ENCODE assay signal across 8 cellular contexts in the genomic region with DNA sequence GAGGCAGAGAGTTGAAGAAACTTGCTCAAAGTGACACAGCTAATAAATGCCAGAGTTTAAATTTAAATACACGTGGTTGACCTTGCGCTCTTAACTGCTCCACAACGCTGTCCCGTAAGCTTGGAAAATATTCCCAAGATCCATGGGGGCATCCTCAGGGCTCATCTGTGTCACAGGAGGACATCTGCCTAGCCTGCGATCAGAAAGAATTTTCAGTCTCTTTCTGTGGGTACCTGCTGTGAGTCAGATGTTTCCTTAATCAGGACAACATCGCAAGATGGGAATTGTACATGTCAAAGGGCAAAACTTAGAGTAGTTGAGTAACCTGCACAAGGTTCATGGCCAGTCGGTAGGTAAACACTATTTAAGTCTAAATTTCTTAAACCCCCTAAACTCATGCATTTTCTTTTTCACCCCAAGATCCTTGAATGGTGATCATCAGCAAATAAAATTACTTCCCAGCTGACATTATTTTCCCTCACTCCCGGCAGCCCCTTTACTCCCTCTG. TPM values are rescaled to one million over a fixed set of nuclear protein-coding genes. Genes with fewer than 3 reads are reported as not detected.
DNase-seq lines count a peak whose midpoint lies in the region; ATAC-seq and TF ChIP-seq lines count a peak whose summit lies in the region.

No MANE protein-coding gene starts in this region.

- peak overlapping the region; percentile 51 for H3K4me3 Mint-ChIP-seq in stimulated activated naive CD8-positive, alpha-beta T cell treated with anti-CD3 and anti-CD28 coated beads, Interleukin-15, Interleukin-2, amounts not matched to agents 100 ng/mL and 50 ng/mL, for 24 hours
- peak overlapping the region; percentile 95 for H3K4me3 Mint-ChIP-seq in activated naive CD8-positive, alpha-beta T cell treated with anti-CD3 and anti-CD28 coated beads, Interleukin-2, amount 10 ng/mL, durations not matched to agents 7 days and 5 days

- peaks cover 0 to 10% of the 10 kb centered on the region in 2 donors for H3K4me1 ChIP-seq in muscle layer of duodenum (ENCODE audit: control insufficient read depth in 1 of 2, insufficient read depth in 2 of 2, low read length in 2 of 2)

- H3K9me3 Mint-ChIP-seq in stimulated activated naive CD8-positive, alpha-beta T cell treated with anti-CD3 and anti-CD28 coated beads, Interleukin-15, Interleukin-2, amounts not matched to agents 100 ng/mL and 50 ng/mL, for 24 hours, result peaks cover 4% of the 10 kb centered on the region
- H3K9me3 Mint-ChIP-seq in activated naive CD8-positive, alpha-beta T cell treated with anti-CD3 and anti-CD28 coated beads, Interleukin-2, amount 10 ng/mL, durations not matched to agents 7 days and 5 days, result peaks cover 15% of the 10 kb centered on the region

- H3K27ac ChIP-seq in muscle layer of duodenum (ENCODE audit: low read length), result no peak overlapping the region

- peak overlapping the region; percentile 34 for H3K27ac Mint-ChIP-seq in stimulated activated naive CD8-positive, alpha-beta T cell treated with anti-CD3 and anti-CD28 coated beads, Interleukin-15, Interleukin-2, amounts not matched to agents 100 ng/mL and 50 ng/mL, for 24 hours
- peak overlapping the region; percentile 91 for H3K27ac Mint-ChIP-seq in activated naive CD8-positive, alpha-beta T cell treated with anti-CD3 and anti-CD28 coated beads, Interleukin-2, amount 10 ng/mL, durations not matched to agents 7 days and 5 days

- H3K4me1 Mint-ChIP-seq in stimulated activated naive CD8-positive, alpha-beta T cell treated with anti-CD3 and anti-CD28 coated beads, Interleukin-15, Interleukin-2, amounts not matched to agents 100 ng/mL and 50 ng/mL, for 24 hours (ENCODE audit: low read depth), result peaks cover 27% of the 10 kb centered on the region
- H3K4me1 Mint-ChIP-seq in activated naive CD8-positive, alpha-beta T cell treated with anti-CD3 and anti-CD28 coated beads, Interleukin-2, amount 10 ng/mL, durations not matched to agents 7 days and 5 days, result peaks cover 60% of the 10 kb centered on the region

- H3K4me3 ChIP-seq in muscle layer of duodenum (ENCODE audit: low read depth in 1 of 2, low read length in 2 of 2) (peak overlapping the region; percentile 35 to 87), foreskin fibroblast (ENCODE audit: low read depth in 1 of 2, low read length in 2 of 2) (no peak overlapping the region)

- no peaks in the 10 kb centered on the region for H3K27me3 Mint-ChIP-seq in stimulated activated naive CD8-positive, alpha-beta T cell treated with anti-CD3 and anti-CD28 coated beads, Interleukin-15, Interleukin-2, amounts not matched to agents 100 ng/mL and 50 ng/mL, for 24 hours
- no peaks in the 10 kb centered on the region for H3K27me3 Mint-ChIP-seq in activated naive CD8-positive, alpha-beta T cell treated with anti-CD3 and anti-CD28 coated beads, Interleukin-2, amount 10 ng/mL, durations not matched to agents 7 days and 5 days

- ATAC-seq in stimulated activated naive CD8-positive, alpha-beta T cell treated with anti-CD3 and anti-CD28 coated beads, Interleukin-15, Interleukin-2, amounts not matched to agents 100 U/mL and 50 U/mL, for 24 hours, result no peak
- no peak for ATAC-seq in activated naive CD8-positive, alpha-beta T cell treated with anti-CD3 and anti-CD28 coated beads, Interleukin-2, amount 10 ng/mL, durations not matched to agents 7 days and 5 days (ENCODE audit: low read depth)
- no peak for ATAC-seq in activated CD4-positive, CD25-positive, alpha-beta regulatory T cell treated with anti-CD3 and anti-CD28 coated beads, Interleukin-2, amount 50 U/mL, for 24 hours

- POLR2A ChIA-PET in activated naive CD8-positive, alpha-beta T cell treated with anti-CD3 and anti-CD28 coated beads, Interleukin-2, amount 10 ng/mL, durations not matched to agents 7 days and 5 days (lab: Charles Lee), result interaction anchor here (0.7 to 7.5 kb wide), 14 partner anchors 7 to 1818 kb away, joined by 3 to 557 read pairs (median 9); partner anchors contain the start of genes ID2, RNF144A and RSAD2

- H3K27me3 ChIP-seq in muscle layer of duodenum (ENCODE audit: low read depth, low read length), result no peaks in the 10 kb centered on the region

- no peak for TF ChIP-seq CTCF in foreskin fibroblast (IDR thresholded peaks at IDR 0.05; ENCODE audit: low read depth, low read length)

- no peak for DNase-seq in stimulated activated naive CD8-positive, alpha-beta T cell treated with anti-CD3 and anti-CD28 coated beads, Interleukin-15, Interleukin-2, amounts not matched to agents 100 U/mL and 50 U/mL, for 24 hours
- DNase-seq in activated naive CD8-positive, alpha-beta T cell treated with anti-CD3 and anti-CD28 coated beads, Interleukin-2, amount 10 ng/mL, durations not matched to agents 7 days and 5 days, result no peak
- no peak for DNase-seq in mesenteric fat pad (ENCODE audit: low spot score)
- no peak for DNase-seq in foreskin fibroblast
- DNase-seq in retina, result no peak

- H3K36me3 Mint-ChIP-seq in stimulated activated naive CD8-positive, alpha-beta T cell treated with anti-CD3 and anti-CD28 coated beads, Interleukin-15, Interleukin-2, amounts not matched to agents 100 ng/mL and 50 ng/mL, for 24 hours (ENCODE audit: low read depth), result peaks cover 31% of the 10 kb centered on the region
- peaks cover 63% of the 10 kb centered on the region for H3K36me3 Mint-ChIP-seq in activated naive CD8-positive, alpha-beta T cell treated with anti-CD3 and anti-CD28 coated beads, Interleukin-2, amount 10 ng/mL, durations not matched to agents 7 days and 5 days

- no peaks in the 10 kb centered on the region for H3K9me3 ChIP-seq in muscle layer of duodenum (ENCODE audit: control insufficient read depth in 1 of 2, low read length in 2 of 2)

- H3K36me3 ChIP-seq in muscle layer of duodenum (ENCODE audit: control insufficient read depth in 1 of 2, insufficient read depth in 2 of 2, low read length in 2 of 2), result peaks cover 0 to 23% of the 10 kb centered on the region in 2 donors

RNA-seq across cellular contexts. Expression of gene CMPK2, which starts 1.4 kb away (rescaled TPM):
- total RNA-seq in activated naive CD8-positive, alpha-beta T cell treated with anti-CD3 and anti-CD28 coated beads, Interleukin-2, amount 10 ng/mL, durations not matched to agents 7 days and 5 days, result 100 to 1,000 TPM; 102 to 106 TPM
- total RNA-seq in mesenteric fat pad, result 8.7 TPM

RNA-seq across cellular contexts. Expression of gene RSAD2, which starts 13.3 kb away (rescaled TPM):
- total RNA-seq in activated naive CD8-positive, alpha-beta T cell treated with anti-CD3 and anti-CD28 coated beads, Interleukin-2, amount 10 ng/mL, durations not matched to agents 7 days and 5 days, result 100 to 1,000 TPM; 104 to 105 TPM
- total RNA-seq in mesenteric fat pad, result 5.2 TPM

RNA-seq across cellular contexts. Expression of gene RNF144A, which starts 52.9 kb away (rescaled TPM):
- total RNA-seq in activated naive CD8-positive, alpha-beta T cell treated with anti-CD3 and anti-CD28 coated beads, Interleukin-2, amount 10 ng/mL, durations not matched to agents 7 days and 5 days, result 10 to 100 TPM; 78.7 to 91.1 TPM
- total RNA-seq in mesenteric fat pad, result 22.2 TPM

Comparison
In these comparisons a context has a peak if more than half of its experiments do, and no peak if none do; other contexts are left out.
1. H3K4me3 ChIP-seq: peak in muscle layer of duodenum (2 of 2); none in foreskin fibroblast (0 of 2).
2. RNA of gene CMPK2, which starts 1.4 kb away (total RNA-seq): 102 to 106 TPM in activated naive CD8-positive, alpha-beta T cell treated with anti-CD3 and anti-CD28 coated beads, Interleukin-2, amount 10 ng/mL, durations not matched to agents 7 days and 5 days; 8.7 TPM in mesenteric fat pad (single experiment); every median in the first group is over 10 times any median in the second.
3. RNA of gene RSAD2, which starts 13.3 kb away (total RNA-seq): 104 to 105 TPM in activated naive CD8-positive, alpha-beta T cell treated with anti-CD3 and anti-CD28 coated beads, Interleukin-2, amount 10 ng/mL, durations not matched to agents 7 days and 5 days; 5.2 TPM in mesenteric fat pad (single experiment); every median in the first group is over 10 times any median in the second.